In genomic region chr21:41671859-41672542, GRCh38 we compare ENCODE assay signal across 1 cellular context.
TF ChIP-seq lines count a peak whose summit lies in the region.

No MANE protein-coding gene starts in this region.

TF ChIP-seq in K562, 482 proteins besides CTCF, POLR2A, EP300 and RAD21 (continued from another document):
- no peak for TF ChIP-seq UBTF (IDR thresholded peaks at IDR 0.05; ENCODE audit: borderline replicate concordance in 1 of 2, low read depth in 2 of 2, low read length in 2 of 2)
TF ChIP-seq in K562: peak in this region for 0.
